In genomic region chr6:378090-378957, GRCh38 we compare ENCODE assay signal across 1 cellular context.
TF ChIP-seq lines count a peak whose summit lies in the region.

No MANE protein-coding gene starts in this region.

TF ChIP-seq in GM12878, 131 proteins besides CTCF, POLR2A, EP300 and RAD21 (continued from another document and continues in another):
- TF ChIP-seq E2F8 (IDR thresholded peaks at IDR 0.05; ENCODE audit: low read depth, partially characterized antibody) (no peak), SRF (IDR thresholded peaks at IDR 0.05; ENCODE audit: low read depth in 2 of 2, low read length in 2 of 2) (0 out of 4 replicates have a peak, but pooled peaks of 1 of the 2 experiments have one; percentile 12), MXI1 (IDR thresholded peaks at IDR 0.05; ENCODE audit: low read depth, low read length) (no peak), MLLT1 (IDR thresholded peaks at IDR 0.05) (no peak), CHD2 (IDR thresholded peaks at IDR 0.05; ENCODE audit: borderline replicate concordance, low read depth, low read length) (no peak), EED (IDR thresholded peaks at IDR 0.05; ENCODE audit: low read depth) (no peak), NFXL1 (IDR thresholded peaks at IDR 0.05; ENCODE audit: borderline replicate concordance) (no peak), SMAD1 (IDR thresholded peaks at IDR 0.05; ENCODE audit: low read depth, partially characterized antibody) (no peak), TAF1 (IDR thresholded peaks at IDR 0.05; ENCODE audit: borderline replicate concordance, low read depth, low read length) (no peak), SP1 (IDR thresholded peaks at IDR 0.05; ENCODE audit: low read depth, low read length) (no peak), RELB (IDR thresholded peaks at IDR 0.05; ENCODE audit: low read depth) (peak; percentile 16; the same call in 1 of the 2 replicates), FOXK2 (IDR thresholded peaks at IDR 0.05) (no peak), PRDM15 (CRISPR knock-in tag; IDR thresholded peaks at IDR 0.05) (no peak), TCF12 (IDR thresholded peaks at IDR 0.05; ENCODE audit: low read depth, low read length) (no peak), SMAD5 (IDR thresholded peaks at IDR 0.05; ENCODE audit: low read depth) (no peak), MEF2A (IDR thresholded peaks at IDR 0.05; ENCODE audit: insufficient read depth, low read depth, low read length) (no peak), SKIL (IDR thresholded peaks at IDR 0.05; ENCODE audit: low read depth, poor library complexity, severe bottlenecking) (no peak), RUNX3 (IDR thresholded peaks at IDR 0.05; ENCODE audit: low read length) (no peak), ZNF217 (IDR thresholded peaks at IDR 0.05) (no peak), ZSCAN29 (IDR thresholded peaks at IDR 0.05) (no peak), MEF2B (IDR thresholded peaks at IDR 0.05; ENCODE audit: partially characterized antibody, poor library complexity, severe bottlenecking) (no peak), POU2F2 (IDR thresholded peaks at IDR 0.05; ENCODE audit: borderline replicate concordance, low read depth, low read length) (no peak), HCFC1 (IDR thresholded peaks at IDR 0.05; ENCODE audit: low read length) (no peak), YY1 (IDR thresholded peaks at IDR 0.05; ENCODE audit: low read depth, low read length) (no peak), SIN3A (IDR thresholded peaks at IDR 0.05; ENCODE audit: low read depth, low read length) (no peak), IRF4 (IDR thresholded peaks at IDR 0.05; ENCODE audit: low read depth, low read length) (no peak), CBFB (IDR thresholded peaks at IDR 0.05; ENCODE audit: low read depth) (no peak), GABPA (IDR thresholded peaks at IDR 0.05; ENCODE audit: low read depth) (no peak), ZZZ3 (IDR thresholded peaks at IDR 0.05; ENCODE audit: control insufficient read depth, insufficient read length, low read depth) (no peak), SMC3 (IDR thresholded peaks at IDR 0.05; ENCODE audit: borderline replicate concordance, low read length) (peak; percentile 9; the same call in 1 of the 2 replicates), FOS (IDR thresholded peaks at IDR 0.05; ENCODE audit: borderline replicate concordance, extremely low read depth, insufficient read length) (no peak), PAX8 (IDR thresholded peaks at IDR 0.05) (no peak), RELA (IDR thresholded peaks at IDR 0.05; ENCODE audit: borderline replicate concordance, partially characterized antibody) (no peak), NFIC (IDR thresholded peaks at IDR 0.05; ENCODE audit: low read depth, low read length) (no peak), NR2C2 (IDR thresholded peaks at IDR 0.05; ENCODE audit: borderline replicate concordance, control insufficient read depth, insufficient read length, low read depth) (no peak), RFX5 (IDR thresholded peaks at IDR 0.05; ENCODE audit: low read depth, low read length) (no peak), RBBP5 (conservative IDR thresholded peaks at IDR 0.05) (no peak), HSF1 (IDR thresholded peaks at IDR 0.05; ENCODE audit: low read depth, low read length) (no peak), SREBF2 (IDR thresholded peaks at IDR 0.05; ENCODE audit: low read length) (no peak), IRF5 (IDR thresholded peaks at IDR 0.05; ENCODE audit: borderline replicate concordance) (no peak), HDAC6 (IDR thresholded peaks at IDR 0.05; ENCODE audit: unreplicated experiment) (no peak), TBL1XR1 (IDR thresholded peaks at IDR 0.05; ENCODE audit: low read depth, low read length) (no peak), BCL11A (IDR thresholded peaks at IDR 0.05; ENCODE audit: low read depth, low read length) (no peak)
- TF ChIP-seq, protein P1, sequence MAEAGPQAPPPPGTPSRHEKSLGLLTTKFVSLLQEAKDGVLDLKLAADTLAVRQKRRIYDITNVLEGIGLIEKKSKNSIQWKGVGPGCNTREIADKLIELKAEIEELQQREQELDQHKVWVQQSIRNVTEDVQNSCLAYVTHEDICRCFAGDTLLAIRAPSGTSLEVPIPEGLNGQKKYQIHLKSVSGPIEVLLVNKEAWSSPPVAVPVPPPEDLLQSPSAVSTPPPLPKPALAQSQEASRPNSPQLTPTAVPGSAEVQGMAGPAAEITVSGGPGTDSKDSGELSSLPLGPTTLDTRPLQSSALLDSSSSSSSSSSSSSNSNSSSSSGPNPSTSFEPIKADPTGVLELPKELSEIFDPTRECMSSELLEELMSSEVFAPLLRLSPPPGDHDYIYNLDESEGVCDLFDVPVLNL (IDR thresholded peaks at IDR 0.05; ENCODE audit: low read depth, low read length): no peak
- TF ChIP-seq, protein P2, sequence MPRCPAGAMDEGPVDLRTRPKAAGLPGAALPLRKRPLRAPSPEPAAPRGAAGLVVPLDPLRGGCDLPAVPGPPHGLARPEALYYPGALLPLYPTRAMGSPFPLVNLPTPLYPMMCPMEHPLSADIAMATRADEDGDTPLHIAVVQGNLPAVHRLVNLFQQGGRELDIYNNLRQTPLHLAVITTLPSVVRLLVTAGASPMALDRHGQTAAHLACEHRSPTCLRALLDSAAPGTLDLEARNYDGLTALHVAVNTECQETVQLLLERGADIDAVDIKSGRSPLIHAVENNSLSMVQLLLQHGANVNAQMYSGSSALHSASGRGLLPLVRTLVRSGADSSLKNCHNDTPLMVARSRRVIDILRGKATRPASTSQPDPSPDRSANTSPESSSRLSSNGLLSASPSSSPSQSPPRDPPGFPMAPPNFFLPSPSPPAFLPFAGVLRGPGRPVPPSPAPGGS (IDR thresholded peaks at IDR 0.05; ENCODE audit: borderline replicate concordance, insufficient read depth, low read depth, low read length, poor library complexity, severe bottlenecking): peak; percentile 87
- TF ChIP-seq, protein P3, sequence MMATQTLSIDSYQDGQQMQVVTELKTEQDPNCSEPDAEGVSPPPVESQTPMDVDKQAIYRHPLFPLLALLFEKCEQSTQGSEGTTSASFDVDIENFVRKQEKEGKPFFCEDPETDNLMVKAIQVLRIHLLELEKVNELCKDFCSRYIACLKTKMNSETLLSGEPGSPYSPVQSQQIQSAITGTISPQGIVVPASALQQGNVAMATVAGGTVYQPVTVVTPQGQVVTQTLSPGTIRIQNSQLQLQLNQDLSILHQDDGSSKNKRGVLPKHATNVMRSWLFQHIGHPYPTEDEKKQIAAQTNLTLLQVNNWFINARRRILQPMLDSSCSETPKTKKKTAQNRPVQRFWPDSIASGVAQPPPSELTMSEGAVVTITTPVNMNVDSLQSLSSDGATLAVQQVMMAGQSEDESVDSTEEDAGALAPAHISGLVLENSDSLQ (IDR thresholded peaks at IDR 0.05): no peak
